ENCODE assay signal across 2 cellular contexts in genomic region chr7:150337659-150338081, GRCh38.
TF ChIP-seq lines count a peak whose summit lies in the region.

No MANE protein-coding gene starts in this region.

TF ChIP-seq in GM23338, 12 proteins besides CTCF, POLR2A, EP300 and RAD21:
- TF ChIP-seq ZNF114 (CRISPR knock-in tag; IDR thresholded peaks at IDR 0.05) (no peak), ZNF331 (CRISPR knock-in tag; IDR thresholded peaks at IDR 0.05; ENCODE audit: low read depth) (no peak), EZH2 (IDR thresholded peaks at IDR 0.05; ENCODE audit: low read depth, unreplicated experiment) (no peak), EZH2phosphoT487 (IDR thresholded peaks at IDR 0.05; ENCODE audit: unreplicated experiment) (no peak), ETS1 (IDR thresholded peaks at IDR 0.05) (no peak), POLR2AphosphoS5 (IDR thresholded peaks at IDR 0.05; ENCODE audit: low read depth) (no peak), STAT1 (IDR thresholded peaks at IDR 0.05; ENCODE audit: unreplicated experiment) (no peak), CREB1 (CRISPR knock-in tag; IDR thresholded peaks at IDR 0.05; ENCODE audit: low read depth) (no peak), REST (IDR thresholded peaks at IDR 0.05; ENCODE audit: unreplicated experiment) (no peak), JUNB (IDR thresholded peaks at IDR 0.05; ENCODE audit: unreplicated experiment) (no peak), NANOG (IDR thresholded peaks at IDR 0.05; ENCODE audit: borderline replicate concordance) (no peak), ZNF462 (CRISPR knock-in tag; IDR thresholded peaks at IDR 0.05) (no peak)
TF ChIP-seq in GM23338: peak in this region for 0.

TF ChIP-seq in H1, 55 proteins besides CTCF, POLR2A, EP300 and RAD21:
- no peak for TF ChIP-seq TAF1 (IDR thresholded peaks at IDR 0.05; ENCODE audit: low read depth, low read length)
- TF ChIP-seq EZH2 (IDR thresholded peaks at IDR 0.05; ENCODE audit: low read depth, low read length, severe bottlenecking), result no peak
- TF ChIP-seq JUN (IDR thresholded peaks at IDR 0.05; ENCODE audit: low read depth, low read length), result no peak
- TF ChIP-seq BRCA1 (IDR thresholded peaks at IDR 0.05; ENCODE audit: low read depth, low read length), result no peak
- no peak for TF ChIP-seq KDM1A (IDR thresholded peaks at IDR 0.05; ENCODE audit: borderline replicate concordance, low read length)
- TF ChIP-seq CBX5 (IDR thresholded peaks at IDR 0.05; ENCODE audit: low read depth, low read length), result no peak
- no peak for TF ChIP-seq SAP30 (IDR thresholded peaks at IDR 0.05; ENCODE audit: insufficient read depth, insufficient replicate concordance, low read length)
- no peak for TF ChIP-seq CREB1 (IDR thresholded peaks at IDR 0.05)
- TF ChIP-seq CHD2 (IDR thresholded peaks at IDR 0.05; ENCODE audit: low read length), result no peak
- no peak for TF ChIP-seq E2F6 (IDR thresholded peaks at IDR 0.05)
- no peak for TF ChIP-seq SP2 (IDR thresholded peaks at IDR 0.05; ENCODE audit: low read length)
- no peak for TF ChIP-seq HDAC6 (IDR thresholded peaks at IDR 0.05; ENCODE audit: low read depth, low read length)
- TF ChIP-seq KDM5A (IDR thresholded peaks at IDR 0.05; ENCODE audit: low read length), result no peak
